In the genomic region with DNA sequence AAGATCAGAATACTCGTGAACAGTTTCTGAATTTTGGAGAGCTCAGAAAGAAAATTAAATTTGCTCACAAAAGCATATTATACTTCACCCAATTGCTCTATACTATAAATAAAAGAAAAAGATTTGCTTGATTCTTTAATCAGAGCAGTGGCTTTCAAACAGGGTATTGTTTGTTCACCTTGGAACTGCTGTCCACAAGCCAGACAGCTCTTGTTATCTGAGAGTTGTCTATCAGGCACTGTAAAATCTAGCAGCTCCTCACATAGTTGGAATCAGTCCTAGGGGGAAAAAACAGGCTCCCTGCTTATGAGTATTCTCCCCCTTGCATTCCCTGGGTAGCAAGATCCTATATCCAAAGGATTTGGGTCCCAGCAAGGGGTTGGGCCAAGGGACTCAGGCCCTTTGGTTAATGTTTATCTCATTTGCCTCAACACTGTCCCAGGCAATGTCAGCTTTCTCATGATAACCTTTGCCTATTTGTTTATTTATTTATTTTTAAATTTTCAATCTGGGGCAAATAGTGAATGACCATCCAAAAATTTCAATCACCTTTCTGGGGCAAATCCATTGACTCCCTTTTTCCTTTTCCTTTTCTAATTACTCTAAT, we compare ENCODE assay signal across 38 cellular contexts. TPM values are rescaled to one million over a fixed set of nuclear protein-coding genes. Genes with fewer than 3 reads are reported as not detected.
"Had no signal": no experiment of that assay in that cellular context is flagged by ENCODE, and none has a peak within 500 bp of the region (broad histone marks: within the 10 kb centered on the region; RNA-seq: fewer than 3 reads in every experiment).

No MANE protein-coding gene starts in this region.

- H3K9ac ChIP-seq: KMS-11 had no signal

- H3K4me2 ChIP-seq: KMS-11 had no signal

- H3K36me3 ChIP-seq: MG63 had no signal

- H3K27me3 ChIP-seq: MG63 had no signal

- H3K27ac ChIP-seq: KMS-11 had no signal

- H3K9me3 ChIP-seq: MG63 had no signal

- DNase-seq: Karpas-422, Kasumi-1, MG63, MM.1S, MV-4-11, NCI-H1048, NCI-H1092, NCI-H1092 treated with DMSO at 0.1 percent for 48 hours, NCI-H1105, NCI-H1105 treated with DMSO at 0.1 percent for 48 hours, NCI-H1417, NCI-H1417 treated with DMSO at 0.1 percent for 48 hours, NCI-H1436, NCI-H1436 treated with DMSO at 0.1 percent for 48 hours, NCI-H146, NCI-H1694, NCI-H1694 treated with DMSO at 0.1 percent for 48 hours, NCI-H187, NCI-H187 treated with DMSO at 0.1 percent for 48 hours, NCI-H1930, NCI-H2029, NCI-H2029 treated with DMSO at 0.1 percent for 48 hours, NCI-H2081, NCI-H2081 treated with DMSO at 0.1 percent for 48 hours, NCI-H2107, NCI-H2171, NCI-H2171 treated with DMSO at 0.1 percent for 48 hours, NCI-H2227 treated with DMSO at 0.1 percent for 48 hours, NCI-H226, NCI-H345, NCI-H446, NCI-H446 treated with DMSO at 0.1 percent for 48 hours, NCI-H510A had no signal

- H3K4me3 ChIP-seq: MG63 had no signal

RNA-seq across cellular contexts. Expression of gene MAGEB16, which starts 24.1 kb away (rescaled TPM):
- total RNA-seq: LHCN-M2, M059J, MCF 10A, NCI-H460 had no signal
